Comparison of ENCODE assay signal across 1 cellular context in the genomic region with DNA sequence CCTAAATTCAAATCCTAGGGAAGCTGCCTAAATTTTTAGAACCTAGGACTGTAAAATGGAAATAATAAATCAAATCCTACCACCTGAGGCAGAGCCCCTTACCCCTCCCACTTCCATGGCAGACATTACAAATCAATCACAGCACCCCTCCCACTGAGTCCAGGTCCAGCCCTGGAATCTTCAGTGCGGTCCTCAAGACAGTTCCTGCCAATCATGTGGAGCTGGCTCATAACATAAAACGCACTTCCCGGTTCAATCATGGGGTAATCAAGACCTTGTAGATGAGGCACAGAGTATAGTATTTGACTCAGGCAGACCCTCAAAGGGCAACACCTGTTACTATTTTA.
TF ChIP-seq lines count a peak whose summit lies in the region.

No MANE protein-coding gene starts in this region.

TF ChIP-seq in IMR-90, 13 proteins besides CTCF, POLR2A, EP300 and RAD21:
- TF ChIP-seq SMC3 (IDR thresholded peaks at IDR 0.05; ENCODE audit: low read depth, low read length) = no peak
- TF ChIP-seq MAFK (IDR thresholded peaks at IDR 0.05; ENCODE audit: low read depth, low read length) = no peak
- TF ChIP-seq FOS (IDR thresholded peaks at IDR 0.05; ENCODE audit: low read depth, low read length) = no peak
- TF ChIP-seq CHD1 (IDR thresholded peaks at IDR 0.05; ENCODE audit: low read depth, low read length) = no peak
- no peak for TF ChIP-seq NFE2L2 (IDR thresholded peaks at IDR 0.05; ENCODE audit: low read depth, low read length)
- no peak for TF ChIP-seq BHLHE40 (IDR thresholded peaks at IDR 0.05; ENCODE audit: low read depth, low read length)
- TF ChIP-seq RCOR1 (IDR thresholded peaks at IDR 0.05; ENCODE audit: insufficient replicate concordance, low read length) = no peak
- no peak for TF ChIP-seq MXI1 (IDR thresholded peaks at IDR 0.05; ENCODE audit: borderline replicate concordance, low read depth, low read length)
